ENCODE assay signal across 8 cellular contexts in genomic region chr6:33248643-33248931, GRCh38. TPM values are rescaled to one million over a fixed set of nuclear protein-coding genes. Genes with fewer than 3 reads are reported as not detected.
A peak's percentile ranks its signal among the peaks of the same experiment; 100 is the strongest.
DNase-seq lines count a peak whose midpoint lies in the region; ATAC-seq and TF ChIP-seq lines count a peak whose summit lies in the region.

No MANE protein-coding gene starts in this region.

- intact Hi-C loops in activated CD4-positive, alpha-beta T cell treated with anti-CD3 and anti-CD28 coated beads for 36 hours (cut with DNase I, micrococcal nuclease), result loop anchor here (1.0 to 2.0 kb wide), 8 partner anchors 43 to 280 kb away; partner anchors contain the start of gene BRD2 (in 1 of the 2)

- H3K4me1 ChIP-seq in foreskin keratinocyte (peaks cover 11% of the 10 kb centered on the region), parathyroid adenoma (peaks cover 10% of the 10 kb centered on the region)

- TF ChIP-seq CTCF in WERI-Rb-1 (IDR thresholded peaks at IDR 0.05; ENCODE audit: low read depth, low read length), result no peak
- no peak for TF ChIP-seq CTCF in foreskin keratinocyte (conservative IDR thresholded peaks at IDR 0.05)
- no peak for TF ChIP-seq CTCF in parathyroid adenoma (IDR thresholded peaks at IDR 0.05)

- peak overlapping the region; percentile 93 for H3K4me2 ChIP-seq in parathyroid adenoma (ENCODE audit: low read length)

- peak overlapping the region; percentile 89 for H2AFZ ChIP-seq in parathyroid adenoma

- no peaks in the 10 kb centered on the region for H3K9me3 Mint-ChIP-seq in activated CD4-positive, alpha-beta T cell treated with anti-CD3 and anti-CD28 coated beads for 36 hours (ENCODE audit: low read depth)

- POLR2A ChIA-PET in activated CD4-positive, alpha-beta T cell treated with anti-CD3 and anti-CD28 coated beads for 36 hours (lab: Charles Lee), result interaction anchor here (0.7 to 2.9 kb wide), 10 partner anchors 20 to 1053 kb away, joined by 3 to 19 read pairs (median 4); partner anchors contain the start of genes B3GALT4, HSD17B8, RPS18 and VPS52

- peaks cover 23% of the 10 kb centered on the region for H3K36me3 Mint-ChIP-seq in activated CD4-positive, alpha-beta T cell treated with anti-CD3 and anti-CD28 coated beads for 36 hours (ENCODE audit: low read depth)

- H3K9ac ChIP-seq in parathyroid adenoma, result no peak overlapping the region

- peaks cover 41% of the 10 kb centered on the region for H3K4me1 Mint-ChIP-seq in activated CD4-positive, alpha-beta T cell treated with anti-CD3 and anti-CD28 coated beads for 36 hours

- H3K4me3 Mint-ChIP-seq in activated CD4-positive, alpha-beta T cell treated with anti-CD3 and anti-CD28 coated beads for 36 hours, result peak overlapping the region; percentile 91

- H3K27ac Mint-ChIP-seq in activated CD4-positive, alpha-beta T cell treated with anti-CD3 and anti-CD28 coated beads for 36 hours, result peak overlapping the region; percentile 96

- peaks cover 3% of the 10 kb centered on the region for H3K27me3 Mint-ChIP-seq in activated CD4-positive, alpha-beta T cell treated with anti-CD3 and anti-CD28 coated beads for 36 hours

- peak overlapping the region; percentile 78 for H3K4me3 ChIP-seq in WERI-Rb-1 (ENCODE audit: low read depth, low read length)
- peak overlapping the region; percentile 71 for H3K4me3 ChIP-seq in parathyroid adenoma (ENCODE audit: low read depth, low read length)

- CTCF ChIA-PET in activated CD4-positive, alpha-beta T cell treated with anti-CD3 and anti-CD28 coated beads for 36 hours (lab: Charles Lee), result interaction anchor here (0.7 to 8.3 kb wide), 39 partner anchors 9 to 283 kb away, joined by 3 to 77 read pairs (median 5); partner anchors contain the start of genes B3GALT4, HSD17B8, PFDN6 and RING1

- DNase-seq in activated CD4-positive, alpha-beta T cell treated with anti-CD3 and anti-CD28 coated beads for 36 hours, result no peak
- DNase-seq in activated CD4-positive, alpha-beta T cell treated with anti-CD3 and anti-CD28 coated beads, Interleukin-2, amount 50 U/mL, for 4 hours, result no peak
- peak; percentile 39 for DNase-seq in HS-27A (ENCODE audit: low read depth)
- no peak for DNase-seq in WERI-Rb-1
- no peak for DNase-seq in foreskin keratinocyte
- no peak for DNase-seq in NCI-H1105 (lab: John Stamatoyannopoulos, UW)
- no peak for DNase-seq in stimulated activated CD4-positive, alpha-beta T cell treated with anti-CD3 and anti-CD28 coated beads, Interleukin-4, amount 100 ng/mL, for 24 hours

- ATAC-seq in activated CD4-positive, alpha-beta T cell treated with anti-CD3 and anti-CD28 coated beads for 36 hours, result peak; percentile 10
- ATAC-seq in foreskin keratinocyte, result peak; percentile 20

- H3K27me3 ChIP-seq in WERI-Rb-1 (ENCODE audit: insufficient read depth, low read depth, severe bottlenecking) (no peaks in the 10 kb centered on the region), foreskin keratinocyte (no peaks in the 10 kb centered on the region), parathyroid adenoma (ENCODE audit: control insufficient read depth, insufficient read depth, low read length) (no peaks in the 10 kb centered on the region)

- no peaks in the 10 kb centered on the region for H3K79me2 ChIP-seq in parathyroid adenoma

- H3K9me3 ChIP-seq in WERI-Rb-1 (ENCODE audit: severe bottlenecking) (no peaks in the 10 kb centered on the region), parathyroid adenoma (ENCODE audit: control insufficient read depth, low read length) (no peaks in the 10 kb centered on the region)

- H3K27ac ChIP-seq in WERI-Rb-1 (peak overlapping the region; percentile 37), foreskin keratinocyte (peak overlapping the region; percentile 40), parathyroid adenoma (peak overlapping the region; percentile 94)

- H3K36me3 ChIP-seq in WERI-Rb-1 (peaks cover 13% of the 10 kb centered on the region), parathyroid adenoma (ENCODE audit: control insufficient read depth, insufficient read depth, low read length) (no peaks in the 10 kb centered on the region)

RNA-seq across cellular contexts. Expression of gene VPS52, which starts 23.1 kb away (rescaled TPM):
- total RNA-seq in activated CD4-positive, alpha-beta T cell treated with anti-CD3 and anti-CD28 coated beads for 36 hours, result 10 to 100 TPM; 35.6 to 45.2 TPM
- total RNA-seq in foreskin keratinocyte, result 31.4 and 32.1 TPM in 2 replicates
- 26.1 and 27.2 TPM in 2 replicates for polyA plus RNA-seq in foreskin keratinocyte

RNA-seq across cellular contexts. Expression of gene RPS18, which starts 23.3 kb away (rescaled TPM):
- 1,000 to 10,000 TPM; 2,706 to 4,631 TPM for total RNA-seq in activated CD4-positive, alpha-beta T cell treated with anti-CD3 and anti-CD28 coated beads for 36 hours
- 4,093 and 4,126 TPM in 2 replicates for total RNA-seq in foreskin keratinocyte
- polyA plus RNA-seq in foreskin keratinocyte, result 6,643 and 6,921 TPM in 2 replicates

RNA-seq across cellular contexts. Expression of gene B3GALT4, which starts 28.3 kb away (rescaled TPM):
- total RNA-seq in activated CD4-positive, alpha-beta T cell treated with anti-CD3 and anti-CD28 coated beads for 36 hours, result 1 to 10 TPM; 2.8 to 3.5 TPM
- 1.1 and 1.3 TPM in 2 replicates for total RNA-seq in foreskin keratinocyte
- 1.0 and 1.4 TPM in 2 replicates for polyA plus RNA-seq in foreskin keratinocyte

RNA-seq across cellular contexts. Expression of gene RING1, which starts 40.3 kb away (rescaled TPM):
- total RNA-seq in activated CD4-positive, alpha-beta T cell treated with anti-CD3 and anti-CD28 coated beads for 36 hours, result 10 to 100 TPM; 28.3 to 39.3 TPM
- 35.3 and 37.1 TPM in 2 replicates for total RNA-seq in foreskin keratinocyte
- polyA plus RNA-seq in foreskin keratinocyte, result 47.6 and 48.9 TPM in 2 replicates

RNA-seq across cellular contexts. Expression of gene WDR46, which starts 40.5 kb away (rescaled TPM):
- total RNA-seq in activated CD4-positive, alpha-beta T cell treated with anti-CD3 and anti-CD28 coated beads for 36 hours, result 10 to 100 TPM; 63.5 to 69.4 TPM
- 65.7 and 83.3 TPM in 2 replicates for total RNA-seq in foreskin keratinocyte
- 73.1 and 79.0 TPM in 2 replicates for polyA plus RNA-seq in foreskin keratinocyte

Comparison
In these comparisons a context has a peak if more than half of its experiments do, and no peak if none do; other contexts are left out.
1. H3K27ac ChIP-seq: peak in every context shown above with its lines; median percentile 94 in parathyroid adenoma; 40 in foreskin keratinocyte; 37 in WERI-Rb-1.